26 cellular contexts compared by ENCODE assay signal in genomic region chr11:45429719-45430118, GRCh38.
"Had no signal": no experiment of that assay in that cellular context is flagged by ENCODE, and none has a peak within 500 bp of the region (broad histone marks: within the 10 kb centered on the region; RNA-seq: fewer than 3 reads in every experiment).

No MANE protein-coding gene starts in this region.

- H3K9me3 ChIP-seq: colonic mucosa, esophagus squamous epithelium, gastrocnemius medialis, heart right ventricle, left lung, lower lobe of right lung, mucosa of descending colon had no signal

- ATAC-seq: effector memory CD8-positive, alpha-beta T cell; esophagus mucosa; gastrocnemius medialis; heart right ventricle; left cardiac atrium; left lung; left ventricle myocardium superior; lower lobe of right lung; mucosa of descending colon had no signal

- H3K36me3 ChIP-seq: colonic mucosa, esophagus squamous epithelium, gastrocnemius medialis, heart right ventricle, left lung, lower lobe of right lung had no signal

- H3K4me3 ChIP-seq: colonic mucosa, esophagus squamous epithelium, gastrocnemius medialis, heart right ventricle, left lung, lower lobe of right lung, mucosa of descending colon had no signal

- H3K4me1 ChIP-seq: colonic mucosa, esophagus squamous epithelium, gastrocnemius medialis, heart right ventricle, left lung, lower lobe of right lung had no signal

- DNase-seq: colonic mucosa; cortex of kidney; effector CD8-positive, alpha-beta T cell; effector memory CD8-positive, alpha-beta T cell; endodermal cell; erythroblast; esophagus squamous epithelium; foreskin fibroblast; foreskin melanocyte; gastrocnemius medialis; glutamatergic neuron; head of caudate nucleus; heart right ventricle; hippocampal formation; left cardiac atrium; left lung; left ventricle myocardium superior; lower lobe of right lung; mesenchymal stem cell; mucosa of descending colon; naive B cell had no signal

- H3K27ac ChIP-seq: colonic mucosa, epithelial cell of prostate, esophagus squamous epithelium, gastrocnemius medialis, heart right ventricle, left lung, lower lobe of right lung had no signal

- FAIRE-seq: endometrium, islet of Langerhans, keratinocyte had no signal

- H3K27me3 ChIP-seq: colonic mucosa had no signal
